In genomic region chr2:69143726-69144360, GRCh38 we compare ENCODE assay signal across 1 cellular context.
TF ChIP-seq lines count a peak whose summit lies in the region.

No MANE protein-coding gene starts in this region.

TF ChIP-seq in SK-N-SH, 30 proteins besides CTCF, POLR2A, EP300 and RAD21 (continued from another document):
- TF ChIP-seq IRF3 (IDR thresholded peaks at IDR 0.05; ENCODE audit: low read depth, low read length) (no peak), NRF1 (IDR thresholded peaks at IDR 0.05; ENCODE audit: low read depth, low read length) (no peak), USF1 (IDR thresholded peaks at IDR 0.05; ENCODE audit: borderline replicate concordance, low read depth) (no peak), GATA2 (CRISPR knock-in tag; IDR thresholded peaks at IDR 0.05) (no peak), PBX3 (IDR thresholded peaks at IDR 0.05) (peak; percentile 40), FOXM1 (IDR thresholded peaks at IDR 0.05; ENCODE audit: low read depth) (no peak), MXI1 (IDR thresholded peaks at IDR 0.05; ENCODE audit: low read depth, low read length) (no peak), EZH2phosphoT487 (IDR thresholded peaks at IDR 0.05; ENCODE audit: borderline replicate concordance, low read depth) (no peak), TAF1 (IDR thresholded peaks at IDR 0.05; ENCODE audit: borderline replicate concordance, low read depth, low read length) (no peak), YY1 (IDR thresholded peaks at IDR 0.05; ENCODE audit: low read depth) (no peak), MEF2A (IDR thresholded peaks at IDR 0.05; ENCODE audit: borderline replicate concordance, low read depth) (no peak), FOSL2 (IDR thresholded peaks at IDR 0.05; ENCODE audit: borderline replicate concordance, low read depth) (peak; percentile 45; the same call in 1 of the 2 replicates), JUND (IDR thresholded peaks at IDR 0.05) (peak; percentile 54)
